Comparison of ENCODE assay signal across 8 cellular contexts in genomic region chr2:43595603-43596412, GRCh38. TPM values are rescaled to one million over a fixed set of nuclear protein-coding genes. Genes with fewer than 3 reads are reported as not detected.
DNase-seq lines count a peak whose midpoint lies in the region; ATAC-seq and TF ChIP-seq lines count a peak whose summit lies in the region.

Gene THADA, minus strand, starts transcription at chr2:43596038. Its CDS starts 3,646 bp downstream, at chr2:43592392.

- H3K27ac Mint-ChIP-seq in dendritic cell treated with granulocyte-macrophage colony-stimulating factor and Interleukin-4, amounts not matched to agents 40 ng/mL and 50 ng/mL, for 4 days: peak within 1 kb of the TSS; percentile 98

- peak within 1 kb of the TSS; percentile 79 to 90 (median 86) for H3K27ac ChIP-seq in BLaER1 treated with 17β-estradiol and CSF1 and Interleukin-3, amounts not matched to agents 10 nM and 100 nM
- H3K27ac ChIP-seq in left lung: peak within 1 kb of the TSS; percentile 92 to 94

- no peaks in the 10 kb centered on the region for H4K20me1 ChIP-seq in BLaER1 treated with 17β-estradiol and CSF1 and Interleukin-3, amounts not matched to agents 10 nM and 100 nM

- H3K4me3 ChIP-seq in BLaER1 treated with 17β-estradiol and CSF1 and Interleukin-3, amounts not matched to agents 10 nM and 100 nM: peak within 1 kb of the TSS; percentile 71 to 88 (median 77)
- H3K4me3 ChIP-seq in left lung: peak within 1 kb of the TSS; percentile 60 to 83

- H3K9me3 ChIP-seq in BLaER1 treated with 17β-estradiol and CSF1 and Interleukin-3, amounts not matched to agents 10 nM and 100 nM (replicated peaks in 1 of 11): peaks cover 0 to 7% (median 0%) of the 10 kb centered on the region in 11 experiments; a peak in 3 of 22 replicates
- H3K9me3 ChIP-seq in left lung: no peaks in the 10 kb centered on the region

- peaks cover 24% of the 10 kb centered on the region for H3K4me1 Mint-ChIP-seq in dendritic cell treated with granulocyte-macrophage colony-stimulating factor and Interleukin-4, amounts not matched to agents 40 ng/mL and 50 ng/mL, for 4 days (ENCODE audit: low read depth)

- ATAC-seq in GM19351 (IDR thresholded peaks at IDR 0.05; ENCODE audit: unreplicated experiment): peak; percentile 99
- ATAC-seq in HG03521 (IDR thresholded peaks at IDR 0.05; ENCODE audit: unreplicated experiment): peak; percentile 99
- peak; percentile 95 for ATAC-seq in left lung

- H3K4me3 Mint-ChIP-seq in dendritic cell treated with granulocyte-macrophage colony-stimulating factor and Interleukin-4, amounts not matched to agents 40 ng/mL and 50 ng/mL, for 4 days: peak within 1 kb of the TSS; percentile 87

- intact Hi-C loops in dendritic cell treated with granulocyte-macrophage colony-stimulating factor and Interleukin-4, amounts not matched to agents 40 ng/mL and 50 ng/mL, for 4 days (cut with micrococcal nuclease): no loop called here
- intact Hi-C loops in left lung (cut with DNase I): no loop called here

- peaks cover 12 to 19% (median 16%) of the 10 kb centered on the region in 11 experiments; a peak in 21 of 22 replicates for H3K36me3 ChIP-seq in BLaER1 treated with 17β-estradiol and CSF1 and Interleukin-3, amounts not matched to agents 10 nM and 100 nM
- H3K36me3 ChIP-seq in left lung: peaks cover 0 to 13% of the 10 kb centered on the region in 2 donors

- peak; percentile 98 for DNase-seq in NCI-H748 (lab: John Stamatoyannopoulos, UW; ENCODE audit: unreplicated experiment)
- DNase-seq in activated CD4-positive, alpha-beta T cell treated with anti-CD3 and anti-CD28 coated beads, Interleukin-2, amount 50 U/mL, for 24 hours (ENCODE audit: low read depth in 1 of 2, low spot score in 1 of 2): peak; percentile 91 to 99
- peak; percentile 96 to 99 for DNase-seq in left lung
- DNase-seq in stimulated activated CD4-positive, alpha-beta T cell treated with anti-CD3 and anti-CD28 coated beads, Interleukin-2, amount 100 ng/mL, for 48 hours: peak; percentile 96 to 97

- no peaks in the 10 kb centered on the region for H3K27me3 ChIP-seq in BLaER1 treated with 17β-estradiol and CSF1 and Interleukin-3, amounts not matched to agents 10 nM and 100 nM
- H3K27me3 ChIP-seq in left lung: no peaks in the 10 kb centered on the region

- H3K36me3 Mint-ChIP-seq in dendritic cell treated with granulocyte-macrophage colony-stimulating factor and Interleukin-4, amounts not matched to agents 40 ng/mL and 50 ng/mL, for 4 days (ENCODE audit: low read depth): peaks cover 16% of the 10 kb centered on the region

- no peaks in the 10 kb centered on the region for H3K9me3 Mint-ChIP-seq in dendritic cell treated with granulocyte-macrophage colony-stimulating factor and Interleukin-4, amounts not matched to agents 40 ng/mL and 50 ng/mL, for 4 days

- TF ChIP-seq CTCF in left lung (IDR thresholded peaks at IDR 0.05): no peak

- peaks cover 4% of the 10 kb centered on the region for H3K27me3 Mint-ChIP-seq in dendritic cell treated with granulocyte-macrophage colony-stimulating factor and Interleukin-4, amounts not matched to agents 40 ng/mL and 50 ng/mL, for 4 days

- H3K9ac ChIP-seq in BLaER1 treated with 17β-estradiol and CSF1 and Interleukin-3, amounts not matched to agents 10 nM and 100 nM: peak within 1 kb of the TSS; percentile 78 to 88 (median 85)

- H3K4me2 ChIP-seq in BLaER1 treated with 17β-estradiol and CSF1 and Interleukin-3, amounts not matched to agents 10 nM and 100 nM: peak within 1 kb of the TSS; percentile 79 to 97 (median 93)

- peaks cover 14 to 31% (median 19%) of the 10 kb centered on the region in 10 experiments for H3K4me1 ChIP-seq in BLaER1 treated with 17β-estradiol and CSF1 and Interleukin-3, amounts not matched to agents 10 nM and 100 nM
- peaks cover 10 to 30% of the 10 kb centered on the region in 2 donors for H3K4me1 ChIP-seq in left lung

RNA-seq across cellular contexts. Expression of gene THADA, which starts in this region (rescaled TPM):
- 10 to 100 TPM; 32.9 to 37.8 TPM for total RNA-seq in left lung

Comparison
In these comparisons a context has a peak if more than half of its experiments do, and no peak if none do; other contexts are left out.
1. Peak in every context shown above with its lines: DNase-seq, ATAC-seq, H3K4me3 ChIP-seq and H3K27ac ChIP-seq.